In the genomic region with DNA sequence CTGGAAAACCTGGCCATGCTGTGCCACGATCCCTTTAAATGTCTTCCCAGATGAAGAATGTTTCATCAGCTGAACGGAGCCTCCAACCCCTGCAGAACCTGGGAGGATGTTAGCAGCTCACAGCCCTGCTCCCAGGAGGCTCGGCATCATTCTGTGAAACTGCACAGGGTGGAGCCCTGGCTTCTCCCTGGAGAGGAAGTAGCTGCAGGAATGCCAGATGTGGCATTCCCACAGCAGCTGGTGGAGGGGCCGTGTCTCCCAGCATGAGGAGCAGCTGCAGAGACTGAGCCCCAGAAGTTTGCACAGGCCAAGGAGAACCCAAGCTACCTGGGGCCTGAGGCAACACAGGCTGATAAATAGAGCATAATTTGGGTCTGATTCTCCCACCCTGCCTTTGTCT, we compare ENCODE assay signal across 14 cellular contexts.
DNase-seq lines count a peak whose midpoint lies in the region; FAIRE-seq and TF ChIP-seq lines count a peak whose summit lies in the region.
"Had no signal": no experiment of that assay in that cellular context is flagged by ENCODE, and none has a peak within 500 bp of the region (broad histone marks: within the 10 kb centered on the region; RNA-seq: fewer than 3 reads in every experiment).

No MANE protein-coding gene starts in this region.

- WGBS in thyroid gland, 2 donors, result 66 to 75% methylated on average over 3 to 4 of the region's 4 CpGs

- H3K4me3 ChIP-seq in A673 (ENCODE audit: low read depth, low read length, poor library complexity, severe bottlenecking) (no peak overlapping the region), HFF-Myc (replicated peaks; ENCODE audit: low read depth, low read length) (no peak overlapping the region), cardiac fibroblast (replicated peaks in 1 of 2; ENCODE audit: low read depth in 2 of 2, low read length in 2 of 2) (no peak overlapping the region), thyroid gland (replicated peaks in 1 of 3) (no peak overlapping the region)
- H3K4me3 ChIP-seq in effector memory CD4-positive, alpha-beta T cell (ENCODE audit: insufficient read depth, low read depth, low read length, poor library complexity, severe bottlenecking), result no peak overlapping the region

- no peak for FAIRE-seq in GM12891 (lab: Jason Lieb, UNC)

- POLR2A ChIA-PET in A673 (lab: Charles Lee; ENCODE audit: low non-redundant PET), result interaction anchor here (0.6 kb wide), 1 partner anchor 153 kb away, joined by 4 read pairs; no protein-coding TSS in a partner anchor

- TF ChIP-seq CTCF in A673 (conservative IDR thresholded peaks at IDR 0.05; ENCODE audit: low read depth, low read length), result no peak
- TF ChIP-seq CTCF in HFF-Myc (IDR thresholded peaks at IDR 0.05; ENCODE audit: low read depth, low read length, missing control alignments), result no peak
- TF ChIP-seq CTCF in cardiac fibroblast (IDR thresholded peaks at IDR 0.05; ENCODE audit: low read depth, low read length), result no peak
- TF ChIP-seq CTCF in thyroid gland (IDR thresholded peaks at IDR 0.05), result no peak

- H3K9me3 ChIP-seq in A673 (ENCODE audit: low read depth, low read length, poor library complexity, severe bottlenecking) (no peaks in the 10 kb centered on the region), thyroid gland (no peaks in the 10 kb centered on the region)
- H3K9me3 ChIP-seq in effector memory CD4-positive, alpha-beta T cell (ENCODE audit: control insufficient read depth, low read length), result no peaks in the 10 kb centered on the region

- H3K27me3 ChIP-seq in A673 (replicated peaks; ENCODE audit: insufficient read depth, low read depth, low read length, poor library complexity) (no peaks in the 10 kb centered on the region), thyroid gland (no peaks in the 10 kb centered on the region)
- H3K27me3 ChIP-seq in effector memory CD4-positive, alpha-beta T cell (replicated peaks; ENCODE audit: control insufficient read depth, insufficient read depth, low read length, poor library complexity, severe bottlenecking), result no peaks in the 10 kb centered on the region

- BruUV-seq in A673 (replicated peaks; lab: Mats Ljungman, UMichigan), result no TSS peak

- H3K27ac ChIP-seq in A673 (ENCODE audit: low read depth, low read length, poor library complexity, severe bottlenecking), result no peak overlapping the region
- no peak overlapping the region for H3K27ac ChIP-seq in effector memory CD4-positive, alpha-beta T cell (ENCODE audit: insufficient read depth, low read length, poor library complexity, severe bottlenecking)
- H3K27ac ChIP-seq in thyroid gland, result no peak overlapping the region
- H3K27ac ChIP-seq: epithelial cell of prostate, VCaP had no signal

- intact Hi-C loops in A673 (cut with micrococcal nuclease; ENCODE audit: unreplicated experiment) (no loop called here), thyroid gland (cut with DNase I) (no loop called here)

- DNase-seq in A673 (ENCODE audit: low spot score) (peak; percentile 26), HFF-Myc (ENCODE audit: extremely low read depth, low read depth) (peak; percentile 66), cardiac fibroblast (ENCODE audit: low read depth in 2 of 2) (peak; percentile 44 to 79), hepatic stellate cell (ENCODE audit: low spot score) (peak; percentile 74), thyroid gland (no peak), GM12891 (ENCODE audit: insufficient read length, low spot score) (no peak), NK-92 (lab: John Stamatoyannopoulos, UW; ENCODE audit: unreplicated experiment) (no peak)
- DNase-seq in effector memory CD4-positive, alpha-beta T cell, result no peak
- DNase-seq: ACHN; central memory CD4-positive, alpha-beta T cell; mesendoderm; NK-92 treated with Interleukin-12 subunit alpha and Interleukin-12 subunit beta, amount 100 ng/mL, for 24 hours had no signal

- TF ChIP-seq POLR2A in thyroid gland (IDR thresholded peaks at IDR 0.05) (no peak), GM12891 (IDR thresholded peaks at IDR 0.05; ENCODE audit: low read depth, low read length) (no peak)

- CTCF ChIA-PET in A673 (lab: Charles Lee), result no interaction called here

- peaks cover 6% of the 10 kb centered on the region for H3K4me1 ChIP-seq in A673 (ENCODE audit: insufficient read depth, low read length, poor library complexity, severe bottlenecking)
- no peaks in the 10 kb centered on the region for H3K4me1 ChIP-seq in effector memory CD4-positive, alpha-beta T cell (ENCODE audit: control insufficient read depth, insufficient read depth, low read length, poor library complexity, severe bottlenecking)
- H3K4me1 ChIP-seq in thyroid gland, result peaks cover 0 to 3% of the 10 kb centered on the region in 2 donors

- H3K36me3 ChIP-seq in A673 (ENCODE audit: insufficient read depth, low read length, poor library complexity, severe bottlenecking), result no peaks in the 10 kb centered on the region
- no peaks in the 10 kb centered on the region for H3K36me3 ChIP-seq in effector memory CD4-positive, alpha-beta T cell (ENCODE audit: control insufficient read depth, insufficient read depth, low read length)
- H3K36me3 ChIP-seq in thyroid gland, result no peaks in the 10 kb centered on the region

TF ChIP-seq in GM12891, 5 proteins besides CTCF, POLR2A, EP300 and RAD21:
- TF ChIP-seq POU2F2 (IDR thresholded peaks at IDR 0.05; ENCODE audit: low read depth, low read length) (no peak), SPI1 (IDR thresholded peaks at IDR 0.05; ENCODE audit: low read depth, low read length) (no peak), POLR2AphosphoS5 (IDR thresholded peaks at IDR 0.05; ENCODE audit: low read depth, low read length) (no peak), TAF1 (IDR thresholded peaks at IDR 0.05; ENCODE audit: low read depth, low read length) (no peak), PAX5 (IDR thresholded peaks at IDR 0.05; ENCODE audit: insufficient read depth, low read length, severe bottlenecking) (no peak)

Comparison
In these comparisons a context has a peak if more than half of its experiments do, and no peak if none do; other contexts are left out.
1. DNase-seq: peak in A673 (single experiment), HFF-Myc (single experiment), cardiac fibroblast (2 of 2) and hepatic stellate cell (single experiment); none in effector memory CD4-positive, alpha-beta T cell (0 of 3), thyroid gland (0 of 2), GM12891 (single experiment) and NK-92 (single experiment).